In the genomic region with DNA sequence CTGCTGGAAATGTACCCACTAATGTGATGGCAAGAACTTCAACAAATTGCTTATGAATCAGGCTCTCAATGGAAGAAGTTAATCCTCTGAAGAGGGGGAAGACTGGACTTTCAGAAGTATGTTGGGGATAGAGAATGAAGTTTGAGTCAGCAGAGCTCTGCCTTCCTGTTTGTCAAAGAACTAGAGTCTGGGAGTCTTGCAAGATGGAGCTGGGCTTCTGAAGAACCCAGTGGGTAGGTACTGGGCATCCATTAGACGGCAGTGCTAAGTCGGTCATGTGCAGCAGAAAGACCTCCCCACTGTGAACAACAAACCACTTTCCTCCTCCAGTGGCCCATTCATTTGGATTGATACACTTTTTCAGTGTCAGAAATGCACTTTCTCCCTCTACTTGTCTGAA, we compare ENCODE assay signal across 1 cellular context.
TF ChIP-seq lines count a peak whose summit lies in the region.

No MANE protein-coding gene starts in this region.

TF ChIP-seq in HepG2, 621 proteins besides CTCF, POLR2A, EP300 and RAD21:
- TF ChIP-seq ELK4 (CRISPR knock-in tag; IDR thresholded peaks at IDR 0.05; ENCODE audit: borderline replicate concordance) = no peak
- no peak for TF ChIP-seq HMG20B (CRISPR knock-in tag; conservative IDR thresholded peaks at IDR 0.05)
